Comparison of ENCODE assay signal across 7 cellular contexts in genomic region chr16:9090101-9090959, GRCh38. TPM values are rescaled to one million over a fixed set of nuclear protein-coding genes. Genes with fewer than 3 reads are reported as not detected.
DNase-seq lines count a peak whose midpoint lies in the region; ATAC-seq and TF ChIP-seq lines count a peak whose summit lies in the region.

No MANE protein-coding gene starts in this region.

- H3K9me3 Mint-ChIP-seq in HFFc6 (no peaks in the 10 kb centered on the region), WTC11 (no peaks in the 10 kb centered on the region), chondrocyte (ENCODE audit: low read depth) (no peaks in the 10 kb centered on the region)

- peaks cover 24% of the 10 kb centered on the region for H3K36me3 Mint-ChIP-seq in HFFc6 (ENCODE audit: low read depth)
- peaks cover 25% of the 10 kb centered on the region for H3K36me3 Mint-ChIP-seq in WTC11
- peaks cover 15% of the 10 kb centered on the region for H3K36me3 Mint-ChIP-seq in chondrocyte (ENCODE audit: low read depth)

- ATAC-seq in WTC11 = peak; percentile 6
- ATAC-seq in left lung = peak; percentile 7
- ATAC-seq in HG03139 (IDR thresholded peaks at IDR 0.05; ENCODE audit: unreplicated experiment) = no peak

- peak overlapping the region; percentile 89 for H3K4me3 Mint-ChIP-seq in HFFc6
- H3K4me3 Mint-ChIP-seq in WTC11 = peak overlapping the region; percentile 73
- H3K4me3 Mint-ChIP-seq in chondrocyte (ENCODE audit: unreplicated experiment) = peak overlapping the region; percentile 87

- TF ChIP-seq CTCF in HFFc6 (IDR thresholded peaks at IDR 0.05) (no peak), WTC11 (IDR thresholded peaks at IDR 0.05) (no peak), chondrocyte (IDR thresholded peaks at IDR 0.05) (no peak), left lung (IDR thresholded peaks at IDR 0.05) (no peak)

- H3K27me3 Mint-ChIP-seq in HFFc6 (ENCODE audit: insufficient read depth) = peaks cover 6% of the 10 kb centered on the region
- H3K27me3 Mint-ChIP-seq in WTC11 (ENCODE audit: low read depth) = no peaks in the 10 kb centered on the region
- H3K27me3 Mint-ChIP-seq in chondrocyte (ENCODE audit: low read depth) = no peaks in the 10 kb centered on the region

- intact Hi-C loops in left lung (cut with DNase I) = no loop called here

- peaks cover 15 to 30% of the 10 kb centered on the region in 2 donors for H3K4me1 ChIP-seq in left lung

- H3K36me3 ChIP-seq in left lung = peaks cover 0 to 17% of the 10 kb centered on the region in 2 donors

- H3K27ac Mint-ChIP-seq in HFFc6 = peak overlapping the region; percentile 92
- peak overlapping the region; percentile 72 for H3K27ac Mint-ChIP-seq in WTC11
- peak overlapping the region; percentile 97 for H3K27ac Mint-ChIP-seq in chondrocyte (ENCODE audit: unreplicated experiment)

- no peak for DNase-seq in HFFc6
- peak; percentile 59 for DNase-seq in WTC11 (ENCODE audit: low spot score)
- no peak for DNase-seq in chondrocyte (ENCODE audit: low spot score)
- DNase-seq in left lung = peak; percentile 60 to 90
- DNase-seq in stimulated activated CD4-positive, alpha-beta T cell treated with anti-CD3 and anti-CD28 coated beads, Interleukin-4, amount 100 ng/mL, for 4 hours = peak; percentile 46 to 56
- DNase-seq in Kasumi-1 (lab: John Stamatoyannopoulos, UW) = no peak

- CTCF ChIA-PET in WTC11 (lab: Charles Lee) = interaction anchor here (0.6 to 1.8 kb wide), 10 partner anchors 40 to 221 kb away, joined by 3 to 21 read pairs (median 4); partner anchors contain the start of gene CARHSP1

- peaks cover 24% of the 10 kb centered on the region for H3K4me1 Mint-ChIP-seq in HFFc6 (ENCODE audit: low read depth)
- peaks cover 26% of the 10 kb centered on the region for H3K4me1 Mint-ChIP-seq in WTC11
- peaks cover 26% of the 10 kb centered on the region for H3K4me1 Mint-ChIP-seq in chondrocyte (ENCODE audit: low read depth)

- H3K4me3 ChIP-seq in left lung = peak overlapping the region; percentile 49 to 93

- H3K27me3 ChIP-seq in left lung = no peaks in the 10 kb centered on the region

- POLR2A ChIA-PET in WTC11 (lab: Charles Lee) = interaction anchor here (1.2 to 1.8 kb wide), 6 partner anchors 11 to 221 kb away, joined by 5 to 9 read pairs (median 7); partner anchors contain the start of gene CARHSP1

- H3K27ac ChIP-seq in left lung = peak overlapping the region; percentile 61 to 98

- no peaks in the 10 kb centered on the region for H3K9me3 ChIP-seq in left lung

TF ChIP-seq in WTC11, 78 proteins besides CTCF, POLR2A, EP300 and RAD21 (continues in another document):
- TF ChIP-seq ATF6 (CRISPR knock-in tag; IDR thresholded peaks at IDR 0.05) (no peak), E2F5 (CRISPR knock-in tag; IDR thresholded peaks at IDR 0.05) (peak; percentile 41; the same call in 1 of the 2 replicates), CREM (CRISPR knock-in tag; IDR thresholded peaks at IDR 0.05) (0 out of 2 replicates have a peak, but pooled peaks have one; percentile 13), ZNF317 (CRISPR knock-in tag; IDR thresholded peaks at IDR 0.05; ENCODE audit: borderline replicate concordance, low read depth) (peak; percentile 52; the same call in 1 of the 2 replicates), GRHL2 (CRISPR knock-in tag; IDR thresholded peaks at IDR 0.05; ENCODE audit: insufficient replicate concordance, severe bottlenecking) (no peak), HMGXB4 (CRISPR knock-in tag; IDR thresholded peaks at IDR 0.05) (peak; percentile 85), ATF1 (CRISPR knock-in tag; IDR thresholded peaks at IDR 0.05) (no peak), PRDM15 (CRISPR knock-in tag; IDR thresholded peaks at IDR 0.05) (no peak), ETV6 (CRISPR knock-in tag; IDR thresholded peaks at IDR 0.05) (peak; percentile 55; the same call in 1 of the 2 replicates), ZNF416 (CRISPR knock-in tag; IDR thresholded peaks at IDR 0.05) (no peak; the same call in 1 of the 2 replicates), ZNF263 (CRISPR knock-in tag; IDR thresholded peaks at IDR 0.05; ENCODE audit: low read depth) (no peak), TEAD1 (CRISPR knock-in tag; IDR thresholded peaks at IDR 0.05) (0 out of 2 replicates have a peak, but pooled peaks have one; percentile 7), KAT7 (CRISPR knock-in tag; IDR thresholded peaks at IDR 0.05; ENCODE audit: borderline replicate concordance) (peak; percentile 86; the same call in 1 of the 2 replicates), NFYB (CRISPR knock-in tag; conservative IDR thresholded peaks at IDR 0.05; ENCODE audit: low read depth) (no peak; the same call in 1 of the 2 replicates), NR2C2 (CRISPR knock-in tag; IDR thresholded peaks at IDR 0.05) (no peak), JUN (CRISPR knock-in tag; IDR thresholded peaks at IDR 0.05) (peak; percentile 79; the same call in 1 of the 2 replicates), SMAD3 (CRISPR knock-in tag; IDR thresholded peaks at IDR 0.05; ENCODE audit: borderline replicate concordance) (0 out of 2 replicates have a peak, but pooled peaks have one; percentile 35)

RNA-seq across cellular contexts. Expression of gene HAPSTR1, which starts 1.1 kb away (rescaled TPM):
- total RNA-seq in HFFc6 (2021; fragmentation: NEBNext Ultra II Directional; extraction: Animal tissue kit (Norgen Biotek cat#: 25700)) = 10 to 100 TPM; 65.0 to 77.4 (median 72.0) TPM
- total RNA-seq in WTC11 (2021) (54.3 to 59.1 TPM (median 56.4 TPM) in 3 replicates), chondrocyte (82.5 to 84.3 TPM (median 83.0 TPM) in 3 replicates), left lung (10 to 100 TPM; 53.5 to 62.8 TPM)

Comparison
In these comparisons a context has a peak if more than half of its experiments do, and no peak if none do; other contexts are left out.
1. DNase-seq: peak in WTC11 (single experiment), left lung (2 of 2) and stimulated activated CD4-positive, alpha-beta T cell treated with anti-CD3 and anti-CD28 coated beads, Interleukin-4, amount 100 ng/mL, for 4 hours (2 of 2); none in HFFc6 (single experiment), chondrocyte (single experiment) and Kasumi-1 (0 of 2).
2. Peak in every context shown above with its lines, with median percentiles within 50 percentile points of each other: H3K27ac Mint-ChIP-seq and H3K4me3 Mint-ChIP-seq.